In the genomic region with DNA sequence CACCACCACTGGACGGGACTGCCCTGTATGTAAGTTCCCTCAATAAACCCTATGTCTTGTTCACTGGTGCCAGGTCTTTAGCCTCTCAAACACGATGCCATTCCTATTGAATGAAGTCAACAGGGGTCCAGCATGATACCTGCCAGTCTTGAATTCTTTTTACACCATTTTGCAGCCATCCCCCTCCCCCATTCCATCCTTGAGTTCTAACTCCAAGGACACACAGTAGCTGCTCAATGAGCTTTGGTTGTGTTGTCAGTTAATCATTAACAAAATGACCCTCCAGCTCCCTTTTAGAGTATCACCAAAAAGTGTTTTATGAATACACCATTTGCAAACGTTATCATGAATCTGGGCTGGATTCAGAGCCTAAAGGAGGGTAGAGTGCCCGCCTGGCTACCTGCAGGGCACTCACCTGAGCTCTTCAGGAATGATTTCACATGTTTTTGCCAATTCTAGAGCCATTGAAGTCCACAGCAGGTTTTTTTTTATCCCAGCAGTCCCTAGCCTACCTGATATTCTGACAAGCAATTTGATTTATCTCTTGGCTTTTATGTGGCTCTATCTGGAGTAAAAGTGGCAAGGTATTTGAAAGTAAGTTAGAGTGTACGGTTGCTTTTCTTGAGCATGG, we compare ENCODE assay signal across 21 cellular contexts.
"Had no signal": no experiment of that assay in that cellular context is flagged by ENCODE, and none has a peak within 500 bp of the region (broad histone marks: within the 10 kb centered on the region; RNA-seq: fewer than 3 reads in every experiment).

No MANE protein-coding gene starts in this region.

- H3K4me1 ChIP-seq: tibial nerve had no signal

- H3K4me1 Mint-ChIP-seq: activated CD4-positive, alpha-beta T cell treated with anti-CD3 and anti-CD28 coated beads, Interleukin-2, amount 10 ng/mL, durations not matched to agents 24 days and 14 days; activated naive CD8-positive, alpha-beta T cell treated with anti-CD3 and anti-CD28 coated beads, Interleukin-2, amount 10 ng/mL, durations not matched to agents 7 days and 5 days; memory B cell; naive thymus-derived CD8-positive, alpha-beta T cell had no signal

- H3K9me3 ChIP-seq: left ventricle myocardium inferior, ovary, tibial nerve had no signal

- H3K9me3 Mint-ChIP-seq: activated CD4-positive, alpha-beta T cell treated with anti-CD3 and anti-CD28 coated beads, Interleukin-2, amount 10 ng/mL, durations not matched to agents 24 days and 14 days; activated CD8-positive, alpha-beta T cell treated with anti-CD3 and anti-CD28 coated beads for 36 hours; activated naive CD8-positive, alpha-beta T cell treated with anti-CD3 and anti-CD28 coated beads, Interleukin-2, amount 10 ng/mL, durations not matched to agents 7 days and 5 days; activated T-cell treated with anti-CD3 and anti-CD28 coated beads, Interleukin-2, amount 50 U/mL, for 24 hours; activated T-helper 2 cell treated with anti-CD3 and anti-CD28 coated beads, Interferon-gamma antibody, Interleukin-2, Interleukin-4, amounts not matched to agents 10 μg/mL and 5 μg/mL and 100 μg/mL, durations not matched to agents 14 hours and 24 hours and 36 hours; memory B cell; naive thymus-derived CD8-positive, alpha-beta T cell had no signal

- H3K27ac Mint-ChIP-seq: activated CD4-positive, alpha-beta T cell treated with anti-CD3 and anti-CD28 coated beads, Interleukin-2, amount 10 ng/mL, durations not matched to agents 24 days and 14 days; activated CD8-positive, alpha-beta T cell treated with anti-CD3 and anti-CD28 coated beads for 36 hours; activated naive CD8-positive, alpha-beta T cell treated with anti-CD3 and anti-CD28 coated beads, Interleukin-2, amount 10 ng/mL, durations not matched to agents 7 days and 5 days; activated T-cell treated with anti-CD3 and anti-CD28 coated beads, Interleukin-2, amount 50 U/mL, for 24 hours; activated T-helper 2 cell treated with anti-CD3 and anti-CD28 coated beads, Interferon-gamma antibody, Interleukin-2, Interleukin-4, amounts not matched to agents 10 μg/mL and 5 μg/mL and 100 μg/mL, durations not matched to agents 14 hours and 24 hours and 36 hours; memory B cell; naive thymus-derived CD8-positive, alpha-beta T cell had no signal

- H3K36me3 ChIP-seq: left ventricle myocardium inferior, ovary, tibial nerve had no signal

- DNase-seq: activated CD4-positive, alpha-beta T cell treated with anti-CD3 and anti-CD28 coated beads, Interleukin-2, amount 10 ng/mL, durations not matched to agents 24 days and 14 days; activated CD8-positive, alpha-beta T cell treated with anti-CD3 and anti-CD28 coated beads for 36 hours; activated naive CD4-positive, alpha-beta T cell treated with Interleukin-2 at 50 U/mL for 16 hours; activated naive CD8-positive, alpha-beta T cell treated with anti-CD3 and anti-CD28 coated beads, Interleukin-2, amount 10 ng/mL, durations not matched to agents 7 days and 5 days; activated T-cell treated with anti-CD3 and anti-CD28 coated beads, Interleukin-2, amount 50 U/mL, for 24 hours; amygdala; caudate nucleus; foreskin fibroblast; hypothalamus; islet precursor cell; left ventricle myocardium inferior; naive thymus-derived CD8-positive, alpha-beta T cell; ovary; stimulated activated CD4-positive, alpha-beta T cell treated with anti-CD3 and anti-CD28 coated beads, Interleukin-12 subunit alpha, Interleukin-12 subunit beta, amount 100 ng/mL, for 4 hours; stimulated activated CD4-positive, alpha-beta T cell treated with anti-CD3 and anti-CD28 coated beads, Interleukin-1b, Interleukin-23, amount 100 ng/mL, for 48 hours; stimulated activated CD8-positive, alpha-beta memory T cell treated with anti-CD3 and anti-CD28 coated beads, Interleukin-4, amount 100 ng/mL, for 48 hours; stimulated activated naive CD4-positive, alpha-beta T cell treated with Interleukin-2 at 50 U/mL for 16 hours had no signal

- ATAC-seq: activated CD8-positive, alpha-beta T cell treated with anti-CD3 and anti-CD28 coated beads for 36 hours; naive thymus-derived CD8-positive, alpha-beta T cell had no signal

- H3K36me3 Mint-ChIP-seq: activated naive CD8-positive, alpha-beta T cell treated with anti-CD3 and anti-CD28 coated beads, Interleukin-2, amount 10 ng/mL, durations not matched to agents 7 days and 5 days; memory B cell; naive thymus-derived CD8-positive, alpha-beta T cell had no signal

- H3K4me3 Mint-ChIP-seq: activated CD4-positive, alpha-beta T cell treated with anti-CD3 and anti-CD28 coated beads, Interleukin-2, amount 10 ng/mL, durations not matched to agents 24 days and 14 days; activated CD8-positive, alpha-beta T cell treated with anti-CD3 and anti-CD28 coated beads for 36 hours; activated naive CD8-positive, alpha-beta T cell treated with anti-CD3 and anti-CD28 coated beads, Interleukin-2, amount 10 ng/mL, durations not matched to agents 7 days and 5 days; activated T-cell treated with anti-CD3 and anti-CD28 coated beads, Interleukin-2, amount 50 U/mL, for 24 hours; memory B cell; naive thymus-derived CD8-positive, alpha-beta T cell had no signal

- H3K27ac ChIP-seq: epithelial cell of prostate, left ventricle myocardium inferior, ovary, tibial nerve had no signal

- H3K27me3 ChIP-seq: ovary, tibial nerve had no signal

- H3K4me3 ChIP-seq: left ventricle myocardium inferior, ovary, tibial nerve had no signal
